Comparison of ENCODE assay signal across 8 cellular contexts in the genomic region with DNA sequence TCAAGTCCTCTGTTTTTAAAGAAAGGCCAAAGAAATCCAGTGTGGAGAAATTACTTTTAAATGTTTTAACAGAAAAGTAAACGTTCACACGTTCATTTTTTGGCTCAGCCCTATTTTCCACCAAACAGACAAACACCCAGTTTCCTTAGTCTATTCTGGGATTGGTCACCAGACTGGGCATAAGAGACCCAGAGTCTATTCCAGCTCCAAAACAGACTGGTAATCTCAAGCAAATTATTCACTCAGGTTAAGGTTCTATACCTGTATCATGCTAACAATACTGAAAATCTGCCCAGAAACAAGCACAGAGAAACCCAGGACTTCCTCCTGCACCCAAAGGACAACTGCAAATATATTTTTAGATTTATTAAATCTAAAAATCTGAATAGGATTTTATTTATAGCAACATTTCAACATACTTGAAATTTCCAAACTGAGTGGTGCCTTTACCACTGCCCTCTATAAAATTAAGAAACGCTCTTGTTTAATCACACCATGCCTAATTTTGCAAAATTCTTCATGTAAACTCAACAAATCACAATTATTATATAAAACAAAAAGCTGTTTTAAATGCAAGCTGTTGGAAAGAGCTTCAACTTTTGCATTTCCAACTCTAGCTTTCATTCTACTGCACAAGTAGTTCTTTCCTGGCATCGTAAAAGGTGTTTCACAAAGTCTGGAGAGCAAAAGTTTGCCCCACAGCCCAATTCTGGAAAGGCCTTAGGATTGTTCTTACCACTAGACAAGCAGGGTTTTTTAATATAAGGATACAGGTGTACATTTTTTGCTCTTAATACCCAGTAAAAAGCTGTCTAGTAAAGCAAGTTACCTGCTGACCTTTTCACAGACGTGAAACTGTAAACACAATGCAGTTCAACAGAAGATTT. TPM values are rescaled to one million over a fixed set of nuclear protein-coding genes. Genes with fewer than 3 reads are reported as not detected.
A peak's percentile ranks its signal among the peaks of the same experiment; 100 is the strongest.
DNase-seq lines count a peak whose midpoint lies in the region; ATAC-seq, FAIRE-seq and TF ChIP-seq lines count a peak whose summit lies in the region.

No MANE protein-coding gene starts in this region.

- H3K79me1 ChIP-seq in H1 (ENCODE audit: low read depth, low read length) = peaks cover 3% of the 10 kb centered on the region

- no peak overlapping the region for H4K91ac ChIP-seq in H1 (replicated peaks; ENCODE audit: insufficient read length, low read length)

- H4K5ac ChIP-seq in H1 (ENCODE audit: insufficient read length, low read depth, low read length) = no peak overlapping the region

- H4K20me1 ChIP-seq in H1 (replicated peaks in 1 of 2; ENCODE audit: control insufficient read depth in 1 of 2, insufficient read depth in 2 of 2, low read length in 2 of 2) (peaks cover 0 to 6% of the 10 kb centered on the region in 2 experiments), osteoblast (ENCODE audit: insufficient read depth, low read length) (peaks cover 77% of the 10 kb centered on the region)

- H3K56ac ChIP-seq in H1 (replicated peaks; ENCODE audit: insufficient read length, low read depth, low read length) = no peak overlapping the region

- H2BK5ac ChIP-seq in H1 (ENCODE audit: low read depth, low read length) = no peak overlapping the region

- no peak for DNase-seq in Jurkat, Clone E6-1 (ENCODE audit: low read depth, low spot score)
- no peak for DNase-seq in H1 (ENCODE audit: low read depth in 1 of 2, low spot score in 2 of 2)
- DNase-seq in osteoblast (ENCODE audit: insufficient read length, low spot score, missing footprints) = no peak
- no peak for DNase-seq in SJCRH30
- no peak for DNase-seq in ureter (ENCODE audit: low spot score)
- DNase-seq in NCI-H748 (lab: John Stamatoyannopoulos, UW; ENCODE audit: unreplicated experiment) = no peak

- H3K27me3 ChIP-seq in H1 (replicated peaks in 1 of 4; ENCODE audit: control insufficient read depth in 3 of 4, extremely low read depth in 1 of 4, insufficient read depth in 3 of 4, low read length in 3 of 4) = no peaks in the 10 kb centered on the region
- no peaks in the 10 kb centered on the region for H3K27me3 ChIP-seq in osteoblast (ENCODE audit: insufficient read depth, low read length)
- H3K27me3 ChIP-seq in SJCRH30 = no peaks in the 10 kb centered on the region

- H3K4me2 ChIP-seq in H1 (ENCODE audit: insufficient read depth in 1 of 2, low read depth in 2 of 2, low read length in 2 of 2) = peak overlapping the region; percentile 61 to 82
- peak overlapping the region; percentile 83 for H3K4me2 ChIP-seq in osteoblast (ENCODE audit: insufficient read depth, low read length)

- no peak for TF ChIP-seq RAD21 in H1 (IDR thresholded peaks at IDR 0.05 in 1 of 2, conservative IDR thresholded peaks at IDR 0.05 in 1 of 2; ENCODE audit: low read depth in 2 of 2, low read length in 2 of 2)

- 74% methylated on average over 5 of the region's 5 CpGs; no CpG with 5 or more reads in 1 of the 2 experiments for WGBS in H1 (ENCODE audit: extremely low coverage in 1 of 2, insufficient coverage in 1 of 2, insufficient read length in 1 of 2, insufficient replicate concordance in 2 of 2, low coverage in 1 of 2, low lambda C conversion rate in 2 of 2, missing lambda C conversion rate in 1 of 2), 2 experiments

- POLR2A ChIA-PET in H1 (lab: Charles Lee; ENCODE audit: partially characterized antibody) = interaction anchor here (0.5 to 2.7 kb wide), 6 partner anchors 8 to 23 kb away, joined by 3 to 15 read pairs (median 4); a partner anchor contains a TSS

- peaks cover 0 to 93% of the 10 kb centered on the region in 2 experiments; a peak in 3 of 4 replicates for H3K79me2 ChIP-seq in H1 (ENCODE audit: control insufficient read depth in 1 of 2, insufficient read depth in 2 of 2, low read length in 2 of 2)
- H3K79me2 ChIP-seq in osteoblast (ENCODE audit: insufficient read depth, low read length) = peaks cover 98% of the 10 kb centered on the region

- H3K18ac ChIP-seq in H1 (ENCODE audit: extremely low read depth, low read length) = no peak overlapping the region

- H3K4ac ChIP-seq in H1 (replicated peaks; ENCODE audit: insufficient read length, low read depth, low read length) = no peak overlapping the region

- no peaks in the 10 kb centered on the region for H3K36me3 ChIP-seq in H1 (ENCODE audit: control insufficient read depth in 2 of 4, insufficient read depth in 4 of 4, low read length in 3 of 4)
- H3K36me3 ChIP-seq in osteoblast (ENCODE audit: insufficient read depth, low read length) = no peaks in the 10 kb centered on the region
- 0 out of 2 replicates have a peak, but pooled peaks cover 2% of the 10 kb centered on the region for H3K36me3 ChIP-seq in SJCRH30

- no peak overlapping the region for H2BK12ac ChIP-seq in H1 (ENCODE audit: low read depth, low read length)

- no peak overlapping the region for H3K23ac ChIP-seq in H1 (ENCODE audit: insufficient read length)

- CTCF ChIA-PET in H1 (lab: Charles Lee; ENCODE audit: partially characterized antibody) = interaction anchor here (0.6 to 0.8 kb wide), 2 partner anchors 10 to 70 kb away, joined by 3 to 4 read pairs; no protein-coding TSS in a partner anchor

- TF ChIP-seq EP300 in H1 (IDR thresholded peaks at IDR 0.05; ENCODE audit: borderline replicate concordance in 1 of 2, low read depth in 2 of 2, low read length in 2 of 2) = no peak

- no peak for FAIRE-seq in H1 (lab: Jason Lieb, UNC)

- H3K9me3 ChIP-seq in H1 (ENCODE audit: insufficient read depth in 2 of 2, low read depth in 1 of 2, low read length in 1 of 2) (no peaks in the 10 kb centered on the region), osteoblast (ENCODE audit: low read depth, low read length) (no peaks in the 10 kb centered on the region), SJCRH30 (replicated peaks) (peaks cover 6% of the 10 kb centered on the region)

- H2BK20ac ChIP-seq in H1 (ENCODE audit: low read length) = no peak overlapping the region

- peak overlapping the region in 2 of 4 experiments; percentile 58 to 64; a peak in 3 of 7 replicates for H3K9ac ChIP-seq in H1 (replicated peaks in 1 of 4; ENCODE audit: extremely low read depth in 1 of 4, low read depth in 3 of 4, low read length in 3 of 4)

- no peaks in the 10 kb centered on the region; the same call in 1 of the 2 replicates for H3K23me2 ChIP-seq in H1 (ENCODE audit: low read depth, low read length)

- peak overlapping the region; percentile 60 for H3K4me3 ChIP-seq in GM08714 (ENCODE audit: low read length)
- H3K4me3 ChIP-seq in Jurkat, Clone E6-1 (ENCODE audit: low read length) = peak overlapping the region; percentile 55
- peak overlapping the region; percentile 47 to 69 (median 62) for H3K4me3 ChIP-seq in H1 (ENCODE audit: extremely low read depth in 1 of 4, insufficient read depth in 2 of 4, low read depth in 3 of 4, low read length in 4 of 4)
- peak overlapping the region; percentile 77 for H3K4me3 ChIP-seq in osteoblast (ENCODE audit: insufficient read depth, low read length)
- H3K4me3 ChIP-seq in SJCRH30 = no peak overlapping the region

- no peaks in the 10 kb centered on the region for H3K4me1 ChIP-seq in H1 (replicated peaks in 1 of 4; ENCODE audit: control insufficient read depth in 3 of 4, insufficient read depth in 4 of 4, low read length in 3 of 4)
- peaks cover 12% of the 10 kb centered on the region for H3K4me1 ChIP-seq in osteoblast (ENCODE audit: insufficient read depth, low read length)
- no peaks in the 10 kb centered on the region for H3K4me1 ChIP-seq in SJCRH30

- no peak overlapping the region for H2BK120ac ChIP-seq in H1 (replicated peaks; ENCODE audit: low read depth, low read length)

- no peak overlapping the region for H3K14ac ChIP-seq in H1 (ENCODE audit: insufficient read length)

- no peak overlapping the region for H4K8ac ChIP-seq in H1 (ENCODE audit: extremely low read depth, insufficient read depth, low read length)

- TF ChIP-seq POLR2A in H1 (IDR thresholded peaks at IDR 0.05; ENCODE audit: control extremely low read depth in 1 of 2, low read depth in 2 of 2, low read length in 2 of 2) = no peak

- TF ChIP-seq CTCF in H1 (IDR thresholded peaks at IDR 0.05; ENCODE audit: control extremely low read depth in 1 of 3, insufficient read depth in 1 of 3, low read depth in 1 of 3, low read length in 3 of 3) (no peak), osteoblast (IDR thresholded peaks at IDR 0.05; ENCODE audit: extremely low read depth, low read depth, low read length) (no peak)

- H2AK5ac ChIP-seq in H1 (ENCODE audit: low read depth, low read length) = no peak overlapping the region

- H2AFZ ChIP-seq in H1 (ENCODE audit: low read length) = no peak overlapping the region
- peak overlapping the region; percentile 54 for H2AFZ ChIP-seq in osteoblast (ENCODE audit: low read length)

- no peak overlapping the region for H3K27ac ChIP-seq in H1 (ENCODE audit: low read depth, low read length)
- peak overlapping the region; percentile 45 for H3K27ac ChIP-seq in osteoblast (ENCODE audit: low read depth, low read length)
- H3K27ac ChIP-seq in SJCRH30 = no peak overlapping the region

- ATAC-seq in HG03025 (IDR thresholded peaks at IDR 0.05; ENCODE audit: low FRiP score, unreplicated experiment) = no peak

- no peak overlapping the region for H2BK15ac ChIP-seq in H1 (ENCODE audit: low read length)

TF ChIP-seq in H1, 55 proteins besides CTCF, POLR2A, EP300 and RAD21 (continues in another document):
- TF ChIP-seq, protein P1, sequence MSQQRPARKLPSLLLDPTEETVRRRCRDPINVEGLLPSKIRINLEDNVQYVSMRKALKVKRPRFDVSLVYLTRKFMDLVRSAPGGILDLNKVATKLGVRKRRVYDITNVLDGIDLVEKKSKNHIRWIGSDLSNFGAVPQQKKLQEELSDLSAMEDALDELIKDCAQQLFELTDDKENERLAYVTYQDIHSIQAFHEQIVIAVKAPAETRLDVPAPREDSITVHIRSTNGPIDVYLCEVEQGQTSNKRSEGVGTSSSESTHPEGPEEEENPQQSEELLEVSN (IDR thresholded peaks at IDR 0.05) = no peak
- no peak for TF ChIP-seq YY1 (IDR thresholded peaks at IDR 0.05; ENCODE audit: low read depth, low read length)
- no peak for TF ChIP-seq CREB1 (IDR thresholded peaks at IDR 0.05)
- TF ChIP-seq CEBPB (IDR thresholded peaks at IDR 0.05; ENCODE audit: low read depth, low read length) = no peak
- no peak for TF ChIP-seq ASH2L (IDR thresholded peaks at IDR 0.05; ENCODE audit: low read length)
- no peak for TF ChIP-seq EGR1 (IDR thresholded peaks at IDR 0.05; ENCODE audit: borderline replicate concordance, low read depth, low read length)

RNA-seq across cellular contexts. Expression of a gene that starts 18.7 kb away (rescaled TPM):
- 16.5 TPM for polyA plus RNA-seq in Jurkat, Clone E6-1 (2012; ENCODE audit: insufficient read depth, insufficient read length)
- 17.6 and 22.6 TPM in 2 replicates for total RNA-seq in H1 (2021; fragmentation: NEBNext Ultra II Directional; extraction: Animal tissue kit (Norgen Biotek cat#: 25700))
- 2.0 and 3.7 TPM in 2 replicates for polyA plus RNA-seq in H1 (2011; rRNA removed)
- polyA plus RNA-seq in H1 (2011; cell fraction: cytosol; rRNA removed) = 3.5 TPM
- polyA plus RNA-seq in H1 (2011; cell fraction: nucleus; rRNA removed) = 4.4 TPM
- polyA plus RNA-seq in H1 (2012, experiment 1 of 2) = 7.2 to 10.1 TPM (median 8.8 TPM) in 4 replicates
- 0.25 TPM for polyA plus RNA-seq in H1 (2012, experiment 2 of 2)
- polyA plus RNA-seq in H1 (2013, experiment 1 of 2) = 7.4 TPM
- polyA plus RNA-seq in H1 (2013, experiment 2 of 2) = 8.0 TPM
- 44.0 and 67.3 TPM in 2 replicates for polyA minus RNA-seq in H1 (2011; rRNA and poly(A)+ RNA removed)
- polyA minus RNA-seq in H1 (2011; cell fraction: cytosol; rRNA and poly(A)+ RNA removed) = 27.4 TPM
- polyA minus RNA-seq in H1 (2011; cell fraction: nucleus; rRNA and poly(A)+ RNA removed) = 37.6 TPM
- total RNA-seq in osteoblast (35.9 and 38.4 TPM in 2 replicates), ureter (50.2 TPM)
- total RNA-seq in SJCRH30 (2014; rRNA removed; shearing (Covaris generic)) = 27.0 and 27.8 TPM in 2 replicates
